ENCODE assay signal across 1 cellular context in the genomic region with DNA sequence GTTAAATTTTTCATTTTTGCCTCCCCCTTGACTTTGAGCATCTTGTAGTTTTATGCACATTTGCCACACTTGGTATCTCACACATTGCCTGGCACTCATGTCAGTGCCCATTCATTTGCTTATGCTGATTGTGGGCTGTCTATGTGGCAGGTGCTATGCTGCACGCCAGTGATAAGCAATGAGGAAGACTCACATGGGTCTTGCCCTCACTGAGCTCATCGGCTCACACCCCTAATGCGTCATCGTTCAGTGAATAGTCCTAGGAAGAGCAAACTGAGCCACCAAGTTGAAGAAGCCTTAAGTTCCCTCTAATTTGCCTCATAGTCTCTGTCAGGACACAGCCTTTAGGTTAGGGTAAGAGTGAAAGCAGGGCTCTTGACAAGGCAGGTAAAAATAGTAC.
TF ChIP-seq lines count a peak whose summit lies in the region.

No MANE protein-coding gene starts in this region.

TF ChIP-seq in K562, 482 proteins besides CTCF, POLR2A, EP300 and RAD21 (continues in another document):
- TF ChIP-seq, protein P1, sequence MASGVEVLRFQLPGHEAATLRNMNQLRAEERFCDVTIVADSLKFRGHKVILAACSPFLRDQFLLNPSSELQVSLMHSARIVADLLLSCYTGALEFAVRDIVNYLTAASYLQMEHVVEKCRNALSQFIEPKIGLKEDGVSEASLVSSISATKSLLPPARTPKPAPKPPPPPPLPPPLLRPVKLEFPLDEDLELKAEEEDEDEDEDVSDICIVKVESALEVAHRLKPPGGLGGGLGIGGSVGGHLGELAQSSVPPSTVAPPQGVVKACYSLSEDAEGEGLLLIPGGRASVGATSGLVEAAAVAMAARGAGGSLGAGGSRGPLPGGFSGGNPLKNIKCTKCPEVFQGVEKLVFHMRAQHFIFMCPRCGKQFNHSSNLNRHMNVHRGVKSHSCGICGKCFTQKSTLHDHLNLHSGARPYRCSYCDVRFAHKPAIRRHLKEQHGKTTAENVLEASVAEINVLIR (CRISPR knock-in tag; IDR thresholded peaks at IDR 0.05), result peak; percentile 45; the same call in 1 of the 2 replicates
- TF ChIP-seq BMI1 (IDR thresholded peaks at IDR 0.05; ENCODE audit: low read length) (no peak), CBFA2T2 (conservative IDR thresholded peaks at IDR 0.05) (peak; percentile 25; the same call in 1 of the 2 replicates), ATF1 (CRISPR knock-in tag; IDR thresholded peaks at IDR 0.05) (no peak), ATF1 (tag; IDR thresholded peaks at IDR 0.05) (0 out of 2 replicates have a peak, but pooled peaks have one; percentile 16), CREM (IDR thresholded peaks at IDR 0.05; ENCODE audit: low read depth) (peak; percentile 73), JUN (IDR thresholded peaks at IDR 0.05; ENCODE audit: borderline replicate concordance, low read depth, low read length) (peak; percentile 88), JUN (CRISPR knock-in tag; IDR thresholded peaks at IDR 0.05; ENCODE audit: borderline replicate concordance) (no peak), TEAD4 (IDR thresholded peaks at IDR 0.05; ENCODE audit: low read length) (peak; percentile 48; the same call in 1 of the 2 replicates), TEAD4 (CRISPR knock-in tag; IDR thresholded peaks at IDR 0.05; ENCODE audit: borderline replicate concordance) (no peak), DNMT1 (IDR thresholded peaks at IDR 0.05) (no peak), SETDB1 (IDR thresholded peaks at IDR 0.05; ENCODE audit: low read length) (no peak), RB1 (IDR thresholded peaks at IDR 0.05; ENCODE audit: low read depth) (no peak), POLR3G (IDR thresholded peaks at IDR 0.05; ENCODE audit: extremely low read depth, insufficient read length, insufficient replicate concordance) (no peak), EGR1 (conservative IDR thresholded peaks at IDR 0.05) (no peak), MYC (IDR thresholded peaks at IDR 0.05; ENCODE audit: low read depth, low read length) (no peak), MYC (CRISPR knock-in tag; IDR thresholded peaks at IDR 0.05; ENCODE audit: borderline replicate concordance, low read depth) (no peak), ARID1B (IDR thresholded peaks at IDR 0.05) (peak; percentile 73; the same call in 1 of the 2 replicates), SIN3B (IDR thresholded peaks at IDR 0.05; ENCODE audit: low read depth) (no peak), RBM39 (optimal IDR thresholded peaks at IDR 0.05; ENCODE audit: low read depth, low read length) (no peak), SMARCA4 (IDR thresholded peaks at IDR 0.05) (peak; percentile 48; the same call in 1 of the 2 replicates), LCOR (CRISPR knock-in tag; IDR thresholded peaks at IDR 0.05) (no peak), EWSR1 (IDR thresholded peaks at IDR 0.05; ENCODE audit: borderline replicate concordance, low read depth, partially characterized antibody) (no peak), HDAC1 (IDR thresholded peaks at IDR 0.05) (no peak), NCOA2 (IDR thresholded peaks at IDR 0.05; ENCODE audit: partially characterized antibody in 2 of 2) (no peak), TEAD1 (CRISPR knock-in tag; IDR thresholded peaks at IDR 0.05) (0 out of 4 replicates have a peak, but pooled peaks of 1 of the 2 experiments have one; percentile 37), ZKSCAN8 (CRISPR knock-in tag; IDR thresholded peaks at IDR 0.05) (peak; percentile 18; the same call in 1 of the 2 replicates), FOSL1 (tag; conservative IDR thresholded peaks at IDR 0.05) (peak; percentile 86), ILK (tag; IDR thresholded peaks at IDR 0.05; ENCODE audit: borderline replicate concordance, low read depth) (no peak), JUND (IDR thresholded peaks at IDR 0.05; ENCODE audit: borderline replicate concordance, low read depth, low read length) (peak; percentile 82; the same call in 1 of the 2 replicates), JUND (tag; IDR thresholded peaks at IDR 0.05; ENCODE audit: borderline replicate concordance, low read depth, low read length) (peak; percentile 31; the same call in 1 of the 3 replicates), ATF7 (IDR thresholded peaks at IDR 0.05) (peak; percentile 45; the same call in 1 of the 2 replicates), DIDO1 (tag; IDR thresholded peaks at IDR 0.05; ENCODE audit: low read depth) (no peak), ARID3B (CRISPR knock-in tag; IDR thresholded peaks at IDR 0.05; ENCODE audit: borderline replicate concordance) (no peak)
- TF ChIP-seq, protein P2, sequence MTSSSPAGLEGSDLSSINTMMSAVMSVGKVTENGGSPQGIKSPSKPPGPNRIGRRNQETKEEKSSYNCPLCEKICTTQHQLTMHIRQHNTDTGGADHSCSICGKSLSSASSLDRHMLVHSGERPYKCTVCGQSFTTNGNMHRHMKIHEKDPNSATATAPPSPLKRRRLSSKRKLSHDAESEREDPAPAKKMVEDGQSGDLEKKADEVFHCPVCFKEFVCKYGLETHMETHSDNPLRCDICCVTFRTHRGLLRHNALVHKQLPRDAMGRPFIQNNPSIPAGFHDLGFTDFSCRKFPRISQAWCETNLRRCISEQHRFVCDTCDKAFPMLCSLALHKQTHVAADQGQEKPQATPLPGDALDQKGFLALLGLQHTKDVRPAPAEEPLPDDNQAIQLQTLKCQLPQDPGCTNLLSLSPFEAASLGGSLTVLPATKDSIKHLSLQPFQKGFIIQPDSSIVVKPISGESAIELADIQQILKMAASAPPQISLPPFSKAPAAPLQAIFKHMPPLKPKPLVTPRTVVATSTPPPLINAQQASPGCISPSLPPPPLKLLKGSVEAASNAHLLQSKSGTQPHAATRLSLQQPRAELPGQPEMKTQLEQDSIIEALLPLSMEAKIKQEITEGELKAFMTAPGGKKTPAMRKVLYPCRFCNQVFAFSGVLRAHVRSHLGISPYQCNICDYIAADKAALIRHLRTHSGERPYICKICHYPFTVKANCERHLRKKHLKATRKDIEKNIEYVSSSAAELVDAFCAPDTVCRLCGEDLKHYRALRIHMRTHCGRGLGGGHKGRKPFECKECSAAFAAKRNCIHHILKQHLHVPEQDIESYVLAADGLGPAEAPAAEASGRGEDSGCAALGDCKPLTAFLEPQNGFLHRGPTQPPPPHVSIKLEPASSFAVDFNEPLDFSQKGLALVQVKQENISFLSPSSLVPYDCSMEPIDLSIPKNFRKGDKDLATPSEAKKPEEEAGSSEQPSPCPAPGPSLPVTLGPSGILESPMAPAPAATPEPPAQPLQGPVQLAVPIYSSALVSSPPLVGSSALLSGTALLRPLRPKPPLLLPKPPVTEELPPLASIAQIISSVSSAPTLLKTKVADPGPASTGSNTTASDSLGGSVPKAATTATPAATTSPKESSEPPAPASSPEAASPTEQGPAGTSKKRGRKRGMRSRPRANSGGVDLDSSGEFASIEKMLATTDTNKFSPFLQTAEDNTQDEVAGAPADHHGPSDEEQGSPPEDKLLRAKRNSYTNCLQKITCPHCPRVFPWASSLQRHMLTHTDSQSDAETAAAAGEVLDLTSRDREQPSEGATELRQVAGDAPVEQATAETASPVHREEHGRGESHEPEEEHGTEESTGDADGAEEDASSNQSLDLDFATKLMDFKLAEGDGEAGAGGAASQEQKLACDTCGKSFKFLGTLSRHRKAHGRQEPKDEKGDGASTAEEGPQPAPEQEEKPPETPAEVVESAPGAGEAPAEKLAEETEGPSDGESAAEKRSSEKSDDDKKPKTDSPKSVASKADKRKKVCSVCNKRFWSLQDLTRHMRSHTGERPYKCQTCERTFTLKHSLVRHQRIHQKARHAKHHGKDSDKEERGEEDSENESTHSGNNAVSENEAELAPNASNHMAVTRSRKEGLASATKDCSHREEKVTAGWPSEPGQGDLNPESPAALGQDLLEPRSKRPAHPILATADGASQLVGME (CRISPR knock-in tag; IDR thresholded peaks at IDR 0.05), result no peak
- TF ChIP-seq, protein P3, sequence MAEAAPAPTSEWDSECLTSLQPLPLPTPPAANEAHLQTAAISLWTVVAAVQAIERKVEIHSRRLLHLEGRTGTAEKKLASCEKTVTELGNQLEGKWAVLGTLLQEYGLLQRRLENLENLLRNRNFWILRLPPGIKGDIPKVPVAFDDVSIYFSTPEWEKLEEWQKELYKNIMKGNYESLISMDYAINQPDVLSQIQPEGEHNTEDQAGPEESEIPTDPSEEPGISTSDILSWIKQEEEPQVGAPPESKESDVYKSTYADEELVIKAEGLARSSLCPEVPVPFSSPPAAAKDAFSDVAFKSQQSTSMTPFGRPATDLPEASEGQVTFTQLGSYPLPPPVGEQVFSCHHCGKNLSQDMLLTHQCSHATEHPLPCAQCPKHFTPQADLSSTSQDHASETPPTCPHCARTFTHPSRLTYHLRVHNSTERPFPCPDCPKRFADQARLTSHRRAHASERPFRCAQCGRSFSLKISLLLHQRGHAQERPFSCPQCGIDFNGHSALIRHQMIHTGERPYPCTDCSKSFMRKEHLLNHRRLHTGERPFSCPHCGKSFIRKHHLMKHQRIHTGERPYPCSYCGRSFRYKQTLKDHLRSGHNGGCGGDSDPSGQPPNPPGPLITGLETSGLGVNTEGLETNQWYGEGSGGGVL (CRISPR knock-in tag; IDR thresholded peaks at IDR 0.05), result no peak
- TF ChIP-seq, protein P4, sequence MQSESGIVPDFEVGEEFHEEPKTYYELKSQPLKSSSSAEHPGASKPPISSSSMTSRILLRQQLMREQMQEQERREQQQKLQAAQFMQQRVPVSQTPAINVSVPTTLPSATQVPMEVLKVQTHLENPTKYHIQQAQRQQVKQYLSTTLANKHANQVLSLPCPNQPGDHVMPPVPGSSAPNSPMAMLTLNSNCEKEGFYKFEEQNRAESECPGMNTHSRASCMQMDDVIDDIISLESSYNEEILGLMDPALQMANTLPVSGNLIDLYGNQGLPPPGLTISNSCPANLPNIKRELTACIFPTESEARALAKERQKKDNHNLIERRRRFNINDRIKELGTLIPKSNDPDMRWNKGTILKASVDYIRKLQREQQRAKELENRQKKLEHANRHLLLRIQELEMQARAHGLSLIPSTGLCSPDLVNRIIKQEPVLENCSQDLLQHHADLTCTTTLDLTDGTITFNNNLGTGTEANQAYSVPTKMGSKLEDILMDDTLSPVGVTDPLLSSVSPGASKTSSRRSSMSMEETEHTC (IDR thresholded peaks at IDR 0.05), result peak; percentile 75; the same call in 1 of the 2 replicates
- TF ChIP-seq, protein P5, sequence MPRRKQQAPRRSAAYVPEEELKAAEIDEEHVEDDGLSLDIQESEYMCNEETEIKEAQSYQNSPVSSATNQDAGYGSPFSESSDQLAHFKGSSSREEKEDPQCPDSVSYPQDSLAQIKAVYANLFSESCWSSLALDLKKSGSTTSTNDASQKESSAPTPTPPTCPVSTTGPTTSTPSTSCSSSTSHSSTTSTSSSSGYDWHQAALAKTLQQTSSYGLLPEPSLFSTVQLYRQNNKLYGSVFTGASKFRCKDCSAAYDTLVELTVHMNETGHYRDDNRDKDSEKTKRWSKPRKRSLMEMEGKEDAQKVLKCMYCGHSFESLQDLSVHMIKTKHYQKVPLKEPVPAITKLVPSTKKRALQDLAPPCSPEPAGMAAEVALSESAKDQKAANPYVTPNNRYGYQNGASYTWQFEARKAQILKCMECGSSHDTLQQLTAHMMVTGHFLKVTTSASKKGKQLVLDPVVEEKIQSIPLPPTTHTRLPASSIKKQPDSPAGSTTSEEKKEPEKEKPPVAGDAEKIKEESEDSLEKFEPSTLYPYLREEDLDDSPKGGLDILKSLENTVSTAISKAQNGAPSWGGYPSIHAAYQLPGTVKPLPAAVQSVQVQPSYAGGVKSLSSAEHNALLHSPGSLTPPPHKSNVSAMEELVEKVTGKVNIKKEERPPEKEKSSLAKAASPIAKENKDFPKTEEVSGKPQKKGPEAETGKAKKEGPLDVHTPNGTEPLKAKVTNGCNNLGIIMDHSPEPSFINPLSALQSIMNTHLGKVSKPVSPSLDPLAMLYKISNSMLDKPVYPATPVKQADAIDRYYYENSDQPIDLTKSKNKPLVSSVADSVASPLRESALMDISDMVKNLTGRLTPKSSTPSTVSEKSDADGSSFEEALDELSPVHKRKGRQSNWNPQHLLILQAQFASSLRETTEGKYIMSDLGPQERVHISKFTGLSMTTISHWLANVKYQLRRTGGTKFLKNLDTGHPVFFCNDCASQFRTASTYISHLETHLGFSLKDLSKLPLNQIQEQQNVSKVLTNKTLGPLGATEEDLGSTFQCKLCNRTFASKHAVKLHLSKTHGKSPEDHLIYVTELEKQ (CRISPR knock-in tag; IDR thresholded peaks at IDR 0.05), result no peak
- TF ChIP-seq, protein P6, sequence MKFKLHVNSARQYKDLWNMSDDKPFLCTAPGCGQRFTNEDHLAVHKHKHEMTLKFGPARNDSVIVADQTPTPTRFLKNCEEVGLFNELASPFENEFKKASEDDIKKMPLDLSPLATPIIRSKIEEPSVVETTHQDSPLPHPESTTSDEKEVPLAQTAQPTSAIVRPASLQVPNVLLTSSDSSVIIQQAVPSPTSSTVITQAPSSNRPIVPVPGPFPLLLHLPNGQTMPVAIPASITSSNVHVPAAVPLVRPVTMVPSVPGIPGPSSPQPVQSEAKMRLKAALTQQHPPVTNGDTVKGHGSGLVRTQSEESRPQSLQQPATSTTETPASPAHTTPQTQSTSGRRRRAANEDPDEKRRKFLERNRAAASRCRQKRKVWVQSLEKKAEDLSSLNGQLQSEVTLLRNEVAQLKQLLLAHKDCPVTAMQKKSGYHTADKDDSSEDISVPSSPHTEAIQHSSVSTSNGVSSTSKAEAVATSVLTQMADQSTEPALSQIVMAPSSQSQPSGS (CRISPR knock-in tag; IDR thresholded peaks at IDR 0.05), result no peak
- TF ChIP-seq, protein P7, sequence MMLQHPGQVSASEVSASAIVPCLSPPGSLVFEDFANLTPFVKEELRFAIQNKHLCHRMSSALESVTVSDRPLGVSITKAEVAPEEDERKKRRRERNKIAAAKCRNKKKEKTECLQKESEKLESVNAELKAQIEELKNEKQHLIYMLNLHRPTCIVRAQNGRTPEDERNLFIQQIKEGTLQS (IDR thresholded peaks at IDR 0.05), result peak; percentile 88; the same call in 1 of the 2 replicates
- TF ChIP-seq, protein P7 (CRISPR knock-in tag; conservative IDR thresholded peaks at IDR 0.05), result no peak
- TF ChIP-seq, protein P8, sequence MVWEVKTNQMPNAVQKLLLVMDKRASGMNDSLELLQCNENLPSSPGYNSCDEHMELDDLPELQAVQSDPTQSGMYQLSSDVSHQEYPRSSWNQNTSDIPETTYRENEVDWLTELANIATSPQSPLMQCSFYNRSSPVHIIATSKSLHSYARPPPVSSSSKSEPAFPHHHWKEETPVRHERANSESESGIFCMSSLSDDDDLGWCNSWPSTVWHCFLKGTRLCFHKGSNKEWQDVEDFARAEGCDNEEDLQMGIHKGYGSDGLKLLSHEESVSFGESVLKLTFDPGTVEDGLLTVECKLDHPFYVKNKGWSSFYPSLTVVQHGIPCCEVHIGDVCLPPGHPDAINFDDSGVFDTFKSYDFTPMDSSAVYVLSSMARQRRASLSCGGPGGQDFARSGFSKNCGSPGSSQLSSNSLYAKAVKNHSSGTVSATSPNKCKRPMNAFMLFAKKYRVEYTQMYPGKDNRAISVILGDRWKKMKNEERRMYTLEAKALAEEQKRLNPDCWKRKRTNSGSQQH (CRISPR knock-in tag; IDR thresholded peaks at IDR 0.05), result peak; percentile 72; the same call in 1 of the 2 replicates
